ENCODE assay signal across 1 cellular context in genomic region chr3:52682016-52682415, GRCh38.
TF ChIP-seq lines count a peak whose summit lies in the region.

No MANE protein-coding gene starts in this region.

TF ChIP-seq in HepG2, 621 proteins besides CTCF, POLR2A, EP300 and RAD21 (continued from another document and continues in another):
- TF ChIP-seq KLF13 (CRISPR knock-in tag; IDR thresholded peaks at IDR 0.05) (no peak), TRIM24 (CRISPR knock-in tag; IDR thresholded peaks at IDR 0.05) (no peak), PRMT3 (CRISPR knock-in tag; IDR thresholded peaks at IDR 0.05; ENCODE audit: borderline replicate concordance, low read depth) (no peak), RELA (CRISPR knock-in tag; IDR thresholded peaks at IDR 0.05) (0 out of 2 replicates have a peak, but pooled peaks have one; percentile 24), ZNF207 (IDR thresholded peaks at IDR 0.05; ENCODE audit: borderline replicate concordance) (no peak), SRSF4 (IDR thresholded peaks at IDR 0.05; ENCODE audit: low read depth, low read length, poor library complexity, severe bottlenecking) (no peak), GPN1 (CRISPR knock-in tag; IDR thresholded peaks at IDR 0.05; ENCODE audit: borderline replicate concordance) (no peak), PREB (CRISPR knock-in tag; IDR thresholded peaks at IDR 0.05) (no peak), ZNF891 (CRISPR knock-in tag; IDR thresholded peaks at IDR 0.05) (no peak), SAP130 (CRISPR knock-in tag; IDR thresholded peaks at IDR 0.05; ENCODE audit: low read depth) (peak; percentile 92), ZNF782 (CRISPR knock-in tag; IDR thresholded peaks at IDR 0.05; ENCODE audit: borderline replicate concordance) (peak; percentile 42; the same call in 1 of the 2 replicates), PATZ1 (CRISPR knock-in tag; IDR thresholded peaks at IDR 0.05) (peak; percentile 67), ZNF335 (CRISPR knock-in tag; IDR thresholded peaks at IDR 0.05) (0 out of 2 replicates have a peak, but pooled peaks have one; percentile 57), ZNF720 (CRISPR knock-in tag; IDR thresholded peaks at IDR 0.05) (no peak), MYPOP (CRISPR knock-in tag; IDR thresholded peaks at IDR 0.05) (no peak), ZNF850 (CRISPR knock-in tag; conservative IDR thresholded peaks at IDR 0.05) (no peak), MAZ (IDR thresholded peaks at IDR 0.05; ENCODE audit: borderline replicate concordance, low read depth, low read length) (no peak), MAZ (CRISPR knock-in tag; IDR thresholded peaks at IDR 0.05; ENCODE audit: low read depth) (no peak), RNF219 (CRISPR knock-in tag; IDR thresholded peaks at IDR 0.05) (no peak), ZNF574 (CRISPR knock-in tag; IDR thresholded peaks at IDR 0.05) (no peak), ZNF609 (CRISPR knock-in tag; IDR thresholded peaks at IDR 0.05; ENCODE audit: borderline replicate concordance) (no peak), CEBPG (CRISPR knock-in tag; IDR thresholded peaks at IDR 0.05) (no peak), ZNF768 (CRISPR knock-in tag; IDR thresholded peaks at IDR 0.05) (no peak), IRF1 (CRISPR knock-in tag; IDR thresholded peaks at IDR 0.05; ENCODE audit: low read depth) (no peak), ZNF124 (CRISPR knock-in tag; IDR thresholded peaks at IDR 0.05) (no peak), HMGXB4 (CRISPR knock-in tag; IDR thresholded peaks at IDR 0.05; ENCODE audit: borderline replicate concordance in 1 of 2, low read depth in 1 of 2) (no peak), ZNF407 (CRISPR knock-in tag; IDR thresholded peaks at IDR 0.05; ENCODE audit: not compliant biosample characterization) (no peak), ZNF775 (CRISPR knock-in tag; IDR thresholded peaks at IDR 0.05; ENCODE audit: borderline replicate concordance) (no peak)
